Comparison of ENCODE assay signal across 8 cellular contexts in the genomic region with DNA sequence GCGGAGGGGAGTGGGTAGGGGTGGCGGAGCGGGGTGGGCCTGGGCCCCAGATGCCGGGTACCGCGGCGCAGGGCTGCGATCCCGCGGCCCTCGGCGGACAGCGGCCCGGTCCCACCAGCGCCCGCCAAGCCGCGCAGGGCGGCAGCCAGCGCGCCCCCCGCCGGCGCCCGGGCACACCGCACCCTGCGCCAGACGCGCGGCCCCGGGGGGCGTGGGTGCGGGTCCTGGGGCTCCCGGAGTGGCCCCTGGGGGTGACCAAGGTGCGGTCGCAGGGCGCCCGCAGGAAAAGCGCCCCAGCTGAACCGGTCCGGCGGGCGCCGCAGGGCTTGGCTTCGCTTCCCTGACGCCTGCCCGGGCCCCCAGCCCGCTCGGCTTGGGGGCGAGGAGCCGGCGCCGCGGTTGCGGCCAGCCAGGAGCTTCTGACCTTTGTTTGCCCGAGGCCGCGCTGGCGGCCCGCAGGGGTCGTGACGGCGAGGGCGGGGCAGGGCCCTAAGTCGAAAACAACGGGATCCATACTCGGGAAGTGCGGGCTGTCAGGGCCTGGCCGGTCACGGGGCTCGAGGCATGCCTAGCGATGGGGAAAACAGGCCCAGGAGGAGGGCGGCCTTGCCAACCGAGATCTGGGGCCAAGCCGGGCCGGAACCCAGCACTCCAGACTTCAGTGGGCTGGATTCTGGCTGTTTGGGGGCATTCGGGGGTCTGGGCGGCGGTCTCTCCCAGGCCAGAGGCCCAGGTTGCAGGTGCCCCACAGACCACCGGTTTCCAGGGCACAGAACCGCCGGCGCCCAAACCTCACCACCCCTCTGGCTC. TPM values are rescaled to one million over a fixed set of nuclear protein-coding genes. Genes with fewer than 3 reads are reported as not detected.
DNase-seq lines count a peak whose midpoint lies in the region; ATAC-seq, FAIRE-seq and TF ChIP-seq lines count a peak whose summit lies in the region.

No MANE protein-coding gene starts in this region.

- H3K9me3 ChIP-seq in HUES64 (ENCODE audit: insufficient read depth, low read depth, low read length) (no peaks in the 10 kb centered on the region), HepG2 (ENCODE audit: low read length) (no peaks in the 10 kb centered on the region), thymus (ENCODE audit: control insufficient read depth) (no peaks in the 10 kb centered on the region)

- CTCF ChIA-PET in HepG2 (lab: Yijun Ruan, JAX; ENCODE audit: low intra/inter-chr PET ratio, low total read pairs) = interaction anchor here (1.1 to 4.7 kb wide), 4 partner anchors 36 to 208 kb away, joined by 4 to 56 read pairs (median 8); a partner anchor contains a TSS

- H4K20me1 ChIP-seq in HepG2 (ENCODE audit: insufficient read depth, low read length) = no peaks in the 10 kb centered on the region

- POLR2A ChIA-PET in HepG2 (lab: Yijun Ruan, JAX) = interaction anchor here (2.4 to 3.4 kb wide), 3 partner anchors 36 to 78 kb away, joined by 10 to 13 read pairs (median 10); a partner anchor contains a TSS

- no peaks in the 10 kb centered on the region for H3K4me1 ChIP-seq in HUES64 (ENCODE audit: insufficient read depth, low read length)
- peaks cover 47% of the 10 kb centered on the region for H3K4me1 ChIP-seq in HepG2 (ENCODE audit: insufficient read depth, low read length)
- H3K4me1 ChIP-seq in thymus (ENCODE audit: control insufficient read depth, insufficient read depth, low read length) = peaks cover 35% of the 10 kb centered on the region

- H3K27me3 ChIP-seq in HUES64 (ENCODE audit: insufficient read depth, low read length) (peaks cover 55% of the 10 kb centered on the region), bronchial epithelial cell (ENCODE audit: control insufficient read depth, insufficient read depth, low read length) (no peaks in the 10 kb centered on the region), HepG2 (ENCODE audit: control insufficient read depth in 1 of 2, insufficient read depth in 2 of 2, low read length in 2 of 2) (peaks cover 6 to 42% of the 10 kb centered on the region in 2 experiments; a peak in 4 of 5 replicates), thymus (ENCODE audit: control insufficient read depth, insufficient read depth) (peaks cover 7% of the 10 kb centered on the region)

- BruUV-seq in HepG2 (replicated peaks; lab: Mats Ljungman, UMichigan) = no TSS peak

- FAIRE-seq in bronchial epithelial cell (lab: Jason Lieb, UNC) = no peak
- no peak for FAIRE-seq in HepG2 (lab: Jason Lieb, UNC)

- WGBS in HUES64 = 11% methylated on average over 83 of the region's 83 CpGs
- WGBS in HepG2 (ENCODE audit: low lambda C conversion rate) = no CpG with 5 or more reads among the region's 83 CpGs
- WGBS in thymus = 19% methylated on average over 83 of the region's 83 CpGs

- DNase-seq in ELF-1 (ENCODE audit: low read depth, low spot score) (peak; percentile 80), bronchial epithelial cell (ENCODE audit: low read depth) (no peak), HepG2 (ENCODE audit: low spot score) (peak; percentile 35), NCI-H2081 (lab: John Stamatoyannopoulos, UW) (no peak), NCI-H2107 treated with DMSO at 0.1 percent for 48 hours (lab: John Stamatoyannopoulos, UW; ENCODE audit: unreplicated experiment) (no peak)

- H3K79me2 ChIP-seq in HepG2 (ENCODE audit: insufficient read depth, low read length) = no peaks in the 10 kb centered on the region

- ATAC-seq in GM19463 (IDR thresholded peaks at IDR 0.05; ENCODE audit: unreplicated experiment) (peak; percentile 20), HepG2 (peak; percentile 42)

- H3K4me3 ChIP-seq in HUES64 (ENCODE audit: low read length) (peak overlapping the region; percentile 63), bronchial epithelial cell (ENCODE audit: low read depth, low read length) (peak overlapping the region; percentile 37), HepG2 (replicated peaks in 1 of 3; ENCODE audit: insufficient read depth in 1 of 3, low read depth in 2 of 3, low read length in 3 of 3) (peak overlapping the region; percentile 55 to 92 (median 62); a peak in 5 of 6 replicates), thymus (ENCODE audit: low read length) (peak overlapping the region; percentile 90)

- H3K27ac ChIP-seq in HUES64 (ENCODE audit: low read depth, low read length) = no peak overlapping the region; the same call in 1 of the 2 replicates
- no peak overlapping the region for H3K27ac ChIP-seq in HepG2 (ENCODE audit: extremely low read length, insufficient read depth, low read length)
- peak overlapping the region; percentile 25 for H3K27ac ChIP-seq in thymus (ENCODE audit: low read depth)

- H3K9ac ChIP-seq in HUES64 (ENCODE audit: low read depth, low read length) = peak overlapping the region; percentile 19; the same call in 1 of the 2 replicates
- H3K9ac ChIP-seq in HepG2 (ENCODE audit: insufficient read depth, low read depth, low read length) = peak overlapping the region; percentile 60; the same call in 1 of the 2 replicates

- peak overlapping the region; percentile 85 for H3K4me2 ChIP-seq in HepG2 (ENCODE audit: low read depth, low read length)

- peaks cover 6% of the 10 kb centered on the region; the same call in 1 of the 2 replicates for H3K36me3 ChIP-seq in HUES64 (ENCODE audit: insufficient read depth, low read length)
- H3K36me3 ChIP-seq in bronchial epithelial cell (ENCODE audit: control insufficient read depth, insufficient read depth, low read length) = peaks cover 9% of the 10 kb centered on the region
- no peaks in the 10 kb centered on the region for H3K36me3 ChIP-seq in HepG2 (replicated peaks in 1 of 2; ENCODE audit: control insufficient read depth in 1 of 2, insufficient read depth in 2 of 2, low read length in 2 of 2)
- peaks cover 27% of the 10 kb centered on the region for H3K36me3 ChIP-seq in thymus (ENCODE audit: control insufficient read depth, insufficient read depth)

- intact Hi-C loops in HepG2 (cut with micrococcal nuclease; ENCODE audit: unreplicated experiment) = loop anchor here (5.0 kb wide), 2 partner anchors 36 to 546 kb away; no protein-coding TSS in a partner anchor

- in situ Hi-C loops in HepG2 (cut with HindIII; ENCODE audit: extremely low pct_ligation_motif_present, low pct_unique_long_range_greater_than_20kb) = loop anchor here (5.0 kb wide), 1 partner anchor 36 kb away; no protein-coding TSS in a partner anchor

- no peak for TF ChIP-seq CTCF in bronchial epithelial cell (IDR thresholded peaks at IDR 0.05; ENCODE audit: insufficient read depth, low read length, severe bottlenecking)
- 0 out of 2 replicates have a peak, but pooled peaks have one; percentile 16 for TF ChIP-seq CTCF in HepG2 (CRISPR knock-in tag; IDR thresholded peaks at IDR 0.05)

- no peak for TF ChIP-seq POLR2A in HepG2 (IDR thresholded peaks at IDR 0.05; ENCODE audit: insufficient read depth in 1 of 2, low read depth in 2 of 2, low read length in 2 of 2)

- H2AFZ ChIP-seq in HepG2 (ENCODE audit: low read length) = no peak overlapping the region

- no peak; the same call in 1 of the 2 replicates for TF ChIP-seq RAD21 in HepG2 (CRISPR knock-in tag; IDR thresholded peaks at IDR 0.05)

- TF ChIP-seq EP300 in HepG2 (IDR thresholded peaks at IDR 0.05; ENCODE audit: low read depth in 2 of 2, low read length in 2 of 2) (no peak), HepG2 (CRISPR knock-in tag; IDR thresholded peaks at IDR 0.05; ENCODE audit: borderline replicate concordance) (no peak)

RNA-seq across cellular contexts. Expression of a gene that starts 0.6 kb away (rescaled TPM):
- polyA plus RNA-seq in HUES64 (2013, experiment 1 of 2) = 3.3 TPM
- 5.6 TPM for polyA plus RNA-seq in HUES64 (2013, experiment 2 of 2)
- total RNA-seq in bronchial epithelial cell (6.1 and 8.4 TPM in 2 replicates), HepG2 (2016; rRNA removed; fragmentation: Illumina TruSeq; extraction: Trizol) (3.8 and 4.4 TPM in 2 replicates)
- 0.44 and 0.61 TPM in 2 replicates for total RNA-seq in HepG2 (2016; cell fraction: cytosol; rRNA removed; fragmentation: Illumina TruSeq; extraction: Trizol; ENCODE audit: low read depth)
- 2.9 and 4.5 TPM in 2 replicates for total RNA-seq in HepG2 (2016; cell fraction: insoluble cytoplasmic fraction; rRNA removed; fragmentation: Illumina TruSeq; extraction: Trizol)
- 2.0 and 2.1 TPM in 2 replicates for total RNA-seq in HepG2 (2016; cell fraction: membrane; rRNA removed; fragmentation: Illumina TruSeq; extraction: Trizol)
- 2.9 and 3.7 TPM in 2 replicates for total RNA-seq in HepG2 (2016; cell fraction: nucleus; rRNA removed; fragmentation: Illumina TruSeq; extraction: Trizol)
- polyA plus RNA-seq in HepG2 (2011; rRNA removed) (1.7 and 2.8 TPM in 2 replicates), thymus (7.6 TPM)
- 1.6 and 2.5 TPM in 2 replicates for polyA plus RNA-seq in HepG2 (2011; cell fraction: cytosol; rRNA removed)
- 6.0 and 6.2 TPM in 2 replicates for polyA plus RNA-seq in HepG2 (2011; cell fraction: nucleus; rRNA removed)
- 1.2 and 2.4 TPM in 2 replicates for polyA plus RNA-seq in HepG2 (2012)
- 0.25 and 0.27 TPM in 2 replicates for polyA plus RNA-seq in HepG2 (2016; cell fraction: cytosol; fragmentation: Illumina TruSeq; extraction: Trizol; ENCODE audit: low read depth)
- polyA plus RNA-seq in HepG2 (2016; cell fraction: insoluble cytoplasmic fraction; fragmentation: Illumina TruSeq; extraction: Trizol; ENCODE audit: low read depth) = 2.6 and 2.7 TPM in 2 replicates
- polyA plus RNA-seq in HepG2 (2016; cell fraction: membrane; fragmentation: Illumina TruSeq; extraction: Trizol; ENCODE audit: low read depth) = 0.78 and 0.94 TPM in 2 replicates
- polyA plus RNA-seq in HepG2 (2016; cell fraction: nucleus; fragmentation: Illumina TruSeq; extraction: Trizol; ENCODE audit: insufficient read depth, low read depth) = 4.3 and 4.6 TPM in 2 replicates
- polyA minus RNA-seq in HepG2 (2011; rRNA and poly(A)+ RNA removed; ENCODE audit: low replicate concordance) = 9.8 and 22.8 TPM in 2 replicates
- polyA minus RNA-seq in HepG2 (2011; cell fraction: cytosol; rRNA and poly(A)+ RNA removed) = 3.4 and 4.2 TPM in 2 replicates
- polyA minus RNA-seq in HepG2 (2011; cell fraction: nucleus; rRNA and poly(A)+ RNA removed) = 4.9 and 5.1 TPM in 2 replicates

RNA-seq across cellular contexts. Expression of a gene that starts 5.5 kb away (rescaled TPM):
- polyA plus RNA-seq in HUES64 (2013, experiment 1 of 2) = 1.2 TPM
- polyA plus RNA-seq in HUES64 (2013, experiment 2 of 2) = 1.2 TPM
- total RNA-seq in bronchial epithelial cell = 6.3 and 17.8 TPM in 2 replicates
- total RNA-seq in HepG2 (2016; rRNA removed; fragmentation: Illumina TruSeq; extraction: Trizol) = not detected in 2 replicates
- total RNA-seq in HepG2 (2016; cell fraction: cytosol; rRNA removed; fragmentation: Illumina TruSeq; extraction: Trizol; ENCODE audit: low read depth) = not detected in 2 replicates
- total RNA-seq in HepG2 (2016; cell fraction: insoluble cytoplasmic fraction; rRNA removed; fragmentation: Illumina TruSeq; extraction: Trizol) = not detected in 2 replicates
- total RNA-seq in HepG2 (2016; cell fraction: membrane; rRNA removed; fragmentation: Illumina TruSeq; extraction: Trizol) = not detected in 2 replicates
- total RNA-seq in HepG2 (2016; cell fraction: nucleus; rRNA removed; fragmentation: Illumina TruSeq; extraction: Trizol) = not detected in 2 replicates
- 0.01 and 0.04 TPM in 2 replicates for polyA plus RNA-seq in HepG2 (2011; rRNA removed)
- polyA plus RNA-seq in HepG2 (2011; cell fraction: cytosol; rRNA removed) = not detected in 2 replicates
- 0.03 TPM in 1 of 2 replicates, not detected in the other for polyA plus RNA-seq in HepG2 (2011; cell fraction: nucleus; rRNA removed)
- polyA plus RNA-seq in HepG2 (2012) = not detected in 2 replicates
- polyA plus RNA-seq in HepG2 (2016; cell fraction: cytosol; fragmentation: Illumina TruSeq; extraction: Trizol; ENCODE audit: low read depth) = not detected in 2 replicates
- not detected in 2 replicates for polyA plus RNA-seq in HepG2 (2016; cell fraction: insoluble cytoplasmic fraction; fragmentation: Illumina TruSeq; extraction: Trizol; ENCODE audit: low read depth)
- not detected in 2 replicates for polyA plus RNA-seq in HepG2 (2016; cell fraction: membrane; fragmentation: Illumina TruSeq; extraction: Trizol; ENCODE audit: low read depth)
- polyA plus RNA-seq in HepG2 (2016; cell fraction: nucleus; fragmentation: Illumina TruSeq; extraction: Trizol; ENCODE audit: insufficient read depth, low read depth) = not detected in 2 replicates
- not detected in 2 replicates for polyA minus RNA-seq in HepG2 (2011; rRNA and poly(A)+ RNA removed; ENCODE audit: low replicate concordance)
- polyA minus RNA-seq in HepG2 (2011; cell fraction: cytosol; rRNA and poly(A)+ RNA removed) = not detected in 2 replicates
- not detected in 2 replicates for polyA minus RNA-seq in HepG2 (2011; cell fraction: nucleus; rRNA and poly(A)+ RNA removed)
- 1.3 TPM for polyA plus RNA-seq in thymus

RNA-seq across cellular contexts. Expression of a gene that starts 52.4 kb away (rescaled TPM):
- polyA plus RNA-seq in HUES64 (2013, experiment 1 of 2) = 1.00 TPM
- 1.7 TPM for polyA plus RNA-seq in HUES64 (2013, experiment 2 of 2)
- total RNA-seq in bronchial epithelial cell (under 0.01 TPM in 1 of 2 replicates, not detected in the other), HepG2 (2016; rRNA removed; fragmentation: Illumina TruSeq; extraction: Trizol) (0.09 TPM in 1 of 2 replicates, not detected in the other)
- total RNA-seq in HepG2 (2016; cell fraction: cytosol; rRNA removed; fragmentation: Illumina TruSeq; extraction: Trizol; ENCODE audit: low read depth) = not detected in 2 replicates
- total RNA-seq in HepG2 (2016; cell fraction: insoluble cytoplasmic fraction; rRNA removed; fragmentation: Illumina TruSeq; extraction: Trizol) = 0.17 TPM in 1 of 2 replicates, not detected in the other
- not detected in 2 replicates for total RNA-seq in HepG2 (2016; cell fraction: membrane; rRNA removed; fragmentation: Illumina TruSeq; extraction: Trizol)
- total RNA-seq in HepG2 (2016; cell fraction: nucleus; rRNA removed; fragmentation: Illumina TruSeq; extraction: Trizol) = 0.16 TPM in 1 of 2 replicates, not detected in the other
- polyA plus RNA-seq in HepG2 (2011; rRNA removed) (0.29 and 0.34 TPM in 2 replicates), thymus (1.1 TPM)
- polyA plus RNA-seq in HepG2 (2011; cell fraction: cytosol; rRNA removed) = 0.08 and 0.30 TPM in 2 replicates
- 4.2 and 5.7 TPM in 2 replicates for polyA plus RNA-seq in HepG2 (2011; cell fraction: nucleus; rRNA removed)
- 0.19 and 0.35 TPM in 2 replicates for polyA plus RNA-seq in HepG2 (2012)
- polyA plus RNA-seq in HepG2 (2016; cell fraction: cytosol; fragmentation: Illumina TruSeq; extraction: Trizol; ENCODE audit: low read depth) = 0.17 TPM in 1 of 2 replicates, not detected in the other
- 0.19 TPM in 1 of 2 replicates, not detected in the other for polyA plus RNA-seq in HepG2 (2016; cell fraction: insoluble cytoplasmic fraction; fragmentation: Illumina TruSeq; extraction: Trizol; ENCODE audit: low read depth)
- 0.08 and 0.22 TPM in 2 replicates for polyA plus RNA-seq in HepG2 (2016; cell fraction: membrane; fragmentation: Illumina TruSeq; extraction: Trizol; ENCODE audit: low read depth)
- polyA plus RNA-seq in HepG2 (2016; cell fraction: nucleus; fragmentation: Illumina TruSeq; extraction: Trizol; ENCODE audit: insufficient read depth, low read depth) = 0.52 and 0.55 TPM in 2 replicates
- 0.30 and 0.86 TPM in 2 replicates for polyA minus RNA-seq in HepG2 (2011; rRNA and poly(A)+ RNA removed; ENCODE audit: low replicate concordance)
- polyA minus RNA-seq in HepG2 (2011; cell fraction: cytosol; rRNA and poly(A)+ RNA removed) = not detected in 2 replicates
- polyA minus RNA-seq in HepG2 (2011; cell fraction: nucleus; rRNA and poly(A)+ RNA removed) = 0.75 and 1.4 TPM in 2 replicates

Comparison
In these comparisons a context has a peak if more than half of its experiments do, and no peak if none do; other contexts are left out.
1. DNase-seq: peak in ELF-1 (single experiment) and HepG2 (single experiment); none in bronchial epithelial cell (single experiment), NCI-H2081 (0 of 2) and NCI-H2107 treated with DMSO at 0.1 percent for 48 hours (single experiment).
2. H3K4me3 ChIP-seq: peak in every context shown above with its lines; median percentile 90 in thymus; 63 in HUES64; 62 in HepG2; 37 in bronchial epithelial cell.